Comparison of ENCODE assay signal across 21 cellular contexts in genomic region chr11:23405350-23405937, GRCh38.
"Had no signal": no experiment of that assay in that cellular context is flagged by ENCODE, and none has a peak within 500 bp of the region (broad histone marks: within the 10 kb centered on the region; RNA-seq: fewer than 3 reads in every experiment).

No MANE protein-coding gene starts in this region.

- H3K4me3 ChIP-seq: body of pancreas, esophagus muscularis mucosa, heart left ventricle, psoas muscle, stomach, tibial artery had no signal

- H2AFZ ChIP-seq: parathyroid adenoma had no signal

- H3K9me3 ChIP-seq: body of pancreas, psoas muscle had no signal

- H3K36me3 ChIP-seq: esophagus muscularis mucosa, heart left ventricle, stomach, tibial artery had no signal

- DNase-seq: activated CD4-positive, alpha-beta T cell treated with anti-CD3 and anti-CD28 coated beads, Interleukin-2, amount 50 U/mL, for 4 hours; activated naive CD4-positive, alpha-beta T cell; activated T-cell treated with anti-CD3 and anti-CD28 coated beads for 4 hours; activated T-cell treated with anti-CD3 and anti-CD28 coated beads, Interleukin-2, amount 50 U/mL, for 72 hours; anterior cingulate cortex; body of pancreas; foreskin keratinocyte; immature natural killer cell; mammary epithelial cell; naive B cell; nucleus accumbens; psoas muscle; stimulated activated CD4-positive, alpha-beta T cell treated with anti-CD3 and anti-CD28 coated beads, Interleukin-2, amount 100 ng/mL, for 48 hours; tibial artery had no signal

- H3K4me1 ChIP-seq: body of pancreas, esophagus muscularis mucosa, foreskin keratinocyte, heart left ventricle, parathyroid adenoma, psoas muscle, stomach, tibial artery had no signal

- ATAC-seq: activated naive CD4-positive, alpha-beta T cell treated with anti-CD3 and anti-CD28 coated beads, Interleukin-2, amount 50 U/mL, for 72 hours; activated T-cell treated with anti-CD3 and anti-CD28 coated beads, Interleukin-2, amount 50 U/mL, for 72 hours; body of pancreas; foreskin keratinocyte; left lobe of liver; psoas muscle; SK-N-SH treated with all-trans-retinoic acid at 6 μM for 48 hours had no signal

- H3K27ac ChIP-seq: body of pancreas, esophagus muscularis mucosa, foreskin keratinocyte, heart left ventricle, parathyroid adenoma, psoas muscle, stomach, tibial artery had no signal

- H3K27me3 ChIP-seq: body of pancreas, esophagus muscularis mucosa, foreskin keratinocyte, heart left ventricle, stomach, tibial artery had no signal

- H3K9ac ChIP-seq: parathyroid adenoma had no signal
